In genomic region chr19:22326219-22326618, GRCh38 we compare ENCODE assay signal across 8 cellular contexts. TPM values are rescaled to one million over a fixed set of nuclear protein-coding genes. Genes with fewer than 3 reads are reported as not detected.
"Had no signal": no experiment of that assay in that cellular context is flagged by ENCODE, and none has a peak within 500 bp of the region (broad histone marks: within the 10 kb centered on the region; RNA-seq: fewer than 3 reads in every experiment).

No MANE protein-coding gene starts in this region.

- DNase-seq: GM23248, GOT3, H9, HCEC 1CT, KG1 had no signal

- ATAC-seq: K562 had no signal

- FAIRE-seq: HTR-8/SVneo, K562 had no signal

- H3K27ac ChIP-seq: GM23248 had no signal

- H2AFZ ChIP-seq: GM23248 had no signal

- H3K9ac ChIP-seq: GM23248 had no signal

- H3K4me3 ChIP-seq: GM23248, K562 had no signal

RNA-seq across cellular contexts. Expression of gene ZNF729, which starts 40.0 kb away (rescaled TPM):
- total RNA-seq: GM23248, H9, HT-29, K562 had no signal
- polyA plus RNA-seq: GM23248, K562 had no signal
